8 cellular contexts compared by ENCODE assay signal in genomic region chr6:36676142-36677058, GRCh38. TPM values are rescaled to one million over a fixed set of nuclear protein-coding genes. Genes with fewer than 3 reads are reported as not detected.
DNase-seq lines count a peak whose midpoint lies in the region; ATAC-seq and TF ChIP-seq lines count a peak whose summit lies in the region.

No MANE protein-coding gene starts in this region.

- H3K36me3 ChIP-seq in brain microvascular endothelial cell (replicated peaks): no peaks in the 10 kb centered on the region
- H3K36me3 ChIP-seq in H7 (replicated peaks; ENCODE audit: control insufficient read depth, insufficient read depth, low read length): no peaks in the 10 kb centered on the region; the same call in 1 of the 2 replicates

- TF ChIP-seq CTCF in brain microvascular endothelial cell (IDR thresholded peaks at IDR 0.05; ENCODE audit: low read depth, low read length, missing control alignments): no peak
- no peak for TF ChIP-seq CTCF in nephron progenitor cell (IDR thresholded peaks at IDR 0.05)

- no peak for ATAC-seq in GM21717 (IDR thresholded peaks at IDR 0.05; ENCODE audit: unreplicated experiment)

- peak overlapping the region; percentile 77 for H3K4me3 Mint-ChIP-seq in nephron progenitor cell

- peak overlapping the region; percentile 95 for H3K27ac Mint-ChIP-seq in nephron progenitor cell

- no peaks in the 10 kb centered on the region for H3K27me3 ChIP-seq in brain microvascular endothelial cell (replicated peaks)
- peaks cover 30% of the 10 kb centered on the region for H3K27me3 ChIP-seq in H7 (ENCODE audit: control insufficient read depth, insufficient read depth, low read length)

- in situ Hi-C loops in Caki2 (cut with HindIII; ENCODE audit: low pct_unique_long_range_greater_than_20kb, low sequenced_read_pairs) (no loop called here), brain microvascular endothelial cell (cut with HindIII; ENCODE audit: low pct_ligation_motif_present, low sequenced_read_pairs) (no loop called here)

- H3K4me3 ChIP-seq in brain microvascular endothelial cell (ENCODE audit: low read depth, low read length) (no peak overlapping the region), H7 (ENCODE audit: insufficient read depth, low read depth, low read length) (no peak overlapping the region)

- H3K9me3 Mint-ChIP-seq in nephron progenitor cell: no peaks in the 10 kb centered on the region

- H3K27me3 Mint-ChIP-seq in nephron progenitor cell (ENCODE audit: low read depth, poor library complexity): peaks cover 8% of the 10 kb centered on the region

- peak overlapping the region; percentile 33 for H3K27ac ChIP-seq in brain microvascular endothelial cell

- H3K36me3 Mint-ChIP-seq in nephron progenitor cell (ENCODE audit: low read depth): no peaks in the 10 kb centered on the region

- DNase-seq in Caki2 (ENCODE audit: low read depth): peak; percentile 60
- DNase-seq in LoVo (ENCODE audit: low spot score): peak; percentile 67
- DNase-seq in brain microvascular endothelial cell: no peak
- no peak for DNase-seq in nephron progenitor cell
- DNase-seq in hypothalamus (lab: John Stamatoyannopoulos, UW): no peak
- DNase-seq in NCI-H446 treated with DMSO at 0.1 percent for 48 hours (lab: John Stamatoyannopoulos, UW): no peak
- no peak for DNase-seq in H7

- peaks cover 57% of the 10 kb centered on the region for H3K4me1 Mint-ChIP-seq in nephron progenitor cell

RNA-seq across cellular contexts. Expression of gene CDKN1A, which starts 2.1 kb away (rescaled TPM):
- total RNA-seq in Caki2 (2014; rRNA removed; shearing (Covaris generic); ENCODE audit: low replicate concordance): 217 and 218 TPM in 2 replicates
- total RNA-seq in H7 (2014; rRNA removed; shearing (Covaris generic)): 0.28 and 0.55 TPM in 2 replicates

RNA-seq across cellular contexts. Expression of gene RAB44, which starts 21.2 kb away (rescaled TPM):
- not detected in 2 replicates for total RNA-seq in Caki2 (2014; rRNA removed; shearing (Covaris generic); ENCODE audit: low replicate concordance)
- not detected in 2 replicates for total RNA-seq in H7 (2014; rRNA removed; shearing (Covaris generic))

Comparison
In these comparisons a context has a peak if more than half of its experiments do, and no peak if none do; other contexts are left out.
1. DNase-seq: peak in Caki2 (single experiment) and LoVo (single experiment); none in brain microvascular endothelial cell (single experiment), nephron progenitor cell (single experiment), hypothalamus (0 of 51), NCI-H446 treated with DMSO at 0.1 percent for 48 hours (single experiment) and H7 (single experiment).
2. RNA of gene CDKN1A, which starts 2.1 kb away (total RNA-seq): 217 to 218 TPM in Caki2; 0.28 to 0.55 TPM in H7; every median in the first group is over 100 times any median in the second.